In genomic region chr1:189708674-189709073, GRCh38 we compare ENCODE assay signal across 14 cellular contexts.
A peak's percentile ranks its signal among the peaks of the same experiment; 100 is the strongest.
DNase-seq lines count a peak whose midpoint lies in the region; ATAC-seq, FAIRE-seq and TF ChIP-seq lines count a peak whose summit lies in the region.
"Had no signal": no experiment of that assay in that cellular context is flagged by ENCODE, and none has a peak within 500 bp of the region (broad histone marks: within the 10 kb centered on the region; RNA-seq: fewer than 3 reads in every experiment).

No MANE protein-coding gene starts in this region.

- peaks cover 0 to 3% of the 10 kb centered on the region in 2 donors for H3K9me3 ChIP-seq in breast epithelium
- H3K9me3 ChIP-seq in NT2/D1 (ENCODE audit: insufficient read depth, low read length) = peaks cover 4% of the 10 kb centered on the region; the same call in 1 of the 2 replicates
- H3K9me3 ChIP-seq in endothelial cell of umbilical vein (replicated peaks; ENCODE audit: control insufficient read depth, insufficient read depth, low read length) = no peaks in the 10 kb centered on the region
- H3K9me3 ChIP-seq in upper lobe of right lung = no peaks in the 10 kb centered on the region
- H3K9me3 ChIP-seq: BLaER1, gastrocnemius medialis had no signal

- TF ChIP-seq POLR2A in breast epithelium (IDR thresholded peaks at IDR 0.05) (no peak), endothelial cell of umbilical vein (IDR thresholded peaks at IDR 0.05; ENCODE audit: low read depth, low read length) (no peak)

- CTCF ChIA-PET in MCF 10A (lab: Yijun Ruan, JAX) = interaction anchor here (0.6 to 2.0 kb wide), 9 partner anchors 14 to 728 kb away, joined by 3 to 11 read pairs (median 4); no protein-coding TSS in a partner anchor
- CTCF ChIA-PET in endothelial cell of umbilical vein (lab: Charles Lee) = interaction anchor here (0.7 to 1.4 kb wide), 6 partner anchors 23 to 728 kb away, joined by 3 to 12 read pairs (median 4); no protein-coding TSS in a partner anchor

- BruUV-seq in MCF 10A (replicated peaks; lab: Mats Ljungman, UMichigan) = no TSS peak
- BruUV-seq in endothelial cell of umbilical vein (replicated peaks; lab: Mats Ljungman, UMichigan) = no TSS peak

- H3K27me3 ChIP-seq in breast epithelium (no peaks in the 10 kb centered on the region), NT2/D1 (ENCODE audit: insufficient read depth, insufficient read length) (no peaks in the 10 kb centered on the region), endothelial cell of umbilical vein (ENCODE audit: control insufficient read depth in 2 of 2, insufficient read depth in 2 of 2, low read length in 2 of 2) (no peaks in the 10 kb centered on the region), upper lobe of right lung (no peaks in the 10 kb centered on the region)
- H3K27me3 ChIP-seq: BLaER1, gastrocnemius medialis had no signal

- H3K4me1 Mint-ChIP-seq in MCF 10A (ENCODE audit: insufficient read depth, unreplicated experiment) = no peaks in the 10 kb centered on the region
- H3K4me1 Mint-ChIP-seq: mesothelial cell of epicardium had no signal

- no peaks in the 10 kb centered on the region for H3K36me3 ChIP-seq in breast epithelium
- H3K36me3 ChIP-seq in NT2/D1 (ENCODE audit: insufficient read depth, insufficient read length, low read length) = no peaks in the 10 kb centered on the region
- H3K36me3 ChIP-seq in endothelial cell of umbilical vein (ENCODE audit: control insufficient read depth in 2 of 2, extremely low read depth in 1 of 2, insufficient read depth in 2 of 2, low read length in 2 of 2) = no peaks in the 10 kb centered on the region
- no peaks in the 10 kb centered on the region for H3K36me3 ChIP-seq in upper lobe of right lung
- H3K36me3 ChIP-seq: BLaER1, gastrocnemius medialis had no signal

- H3K9me3 Mint-ChIP-seq in MCF 10A (ENCODE audit: unreplicated experiment) = no peaks in the 10 kb centered on the region

- FAIRE-seq in endothelial cell of umbilical vein (lab: Jason Lieb, UNC) = no peak

- intact Hi-C loops in MCF 10A (cut with micrococcal nuclease) (loop anchor here (2.0 kb wide), 1 partner anchor 612 kb away; no protein-coding TSS in a partner anchor), breast epithelium (cut with DNase I; ENCODE audit: low total_unique reads) (no loop called here), endothelial cell of umbilical vein (cut with micrococcal nuclease) (no loop called here), upper lobe of right lung (cut with DNase I) (no loop called here)

- ATAC-seq in upper lobe of right lung (peak; percentile 21), HG02610 (IDR thresholded peaks at IDR 0.05; ENCODE audit: unreplicated experiment) (no peak)
- ATAC-seq: activated T-cell treated with anti-CD3 and anti-CD28 coated beads, Interleukin-2, amount 50 U/mL, for 72 hours; gastrocnemius medialis had no signal

- no peaks in the 10 kb centered on the region for H3K9me1 ChIP-seq in endothelial cell of umbilical vein (replicated peaks; ENCODE audit: control insufficient read depth, extremely low read depth, insufficient read depth, low read length)

- no peak overlapping the region for H3K4me2 ChIP-seq in endothelial cell of umbilical vein (ENCODE audit: insufficient read depth, low read length)
- H3K4me2 ChIP-seq: BLaER1 had no signal

- no peaks in the 10 kb centered on the region for H3K36me3 Mint-ChIP-seq in MCF 10A (ENCODE audit: insufficient read depth, unreplicated experiment)
- H3K36me3 Mint-ChIP-seq: mesothelial cell of epicardium had no signal

- no peak overlapping the region for H3K27ac Mint-ChIP-seq in MCF 10A (ENCODE audit: low read depth, unreplicated experiment)
- H3K27ac Mint-ChIP-seq: activated T-cell treated with anti-CD3 and anti-CD28 coated beads, Interleukin-2, amount 50 U/mL, for 72 hours; mesothelial cell of epicardium had no signal

- H3K9ac ChIP-seq in NT2/D1 (ENCODE audit: insufficient read length, low read depth) = no peak overlapping the region
- no peak overlapping the region for H3K9ac ChIP-seq in endothelial cell of umbilical vein (replicated peaks; ENCODE audit: extremely low read depth, insufficient read depth, low read length)
- H3K9ac ChIP-seq: BLaER1 had no signal

- H4K20me1 ChIP-seq in endothelial cell of umbilical vein (replicated peaks; ENCODE audit: control insufficient read depth, extremely low read depth, insufficient read depth, low read length) = no peaks in the 10 kb centered on the region
- H4K20me1 ChIP-seq: BLaER1 had no signal

- H3K27ac ChIP-seq in breast epithelium (no peak overlapping the region), endothelial cell of umbilical vein (ENCODE audit: insufficient read depth, low read depth, low read length) (no peak overlapping the region), upper lobe of right lung (no peak overlapping the region)
- H3K27ac ChIP-seq: BLaER1, gastrocnemius medialis had no signal

- no peak overlapping the region for H2AFZ ChIP-seq in endothelial cell of umbilical vein (ENCODE audit: low read depth, low read length)

- no peak overlapping the region for H3K4me3 Mint-ChIP-seq in MCF 10A (ENCODE audit: unreplicated experiment)
- H3K4me3 Mint-ChIP-seq: activated T-cell treated with anti-CD3 and anti-CD28 coated beads, Interleukin-2, amount 50 U/mL, for 72 hours; mesothelial cell of epicardium had no signal

- dilution Hi-C loops in endothelial cell of umbilical vein (cut with MboI; ENCODE audit: extremely low pct_ligation_motif_present, low sequenced_read_pairs) = no loop called here

- no peaks in the 10 kb centered on the region for H3K79me2 ChIP-seq in endothelial cell of umbilical vein (ENCODE audit: control insufficient read depth, insufficient read depth, low read length)

- H3K4me1 ChIP-seq in breast epithelium (no peaks in the 10 kb centered on the region), NT2/D1 (ENCODE audit: insufficient read depth, insufficient read length) (no peaks in the 10 kb centered on the region), endothelial cell of umbilical vein (ENCODE audit: control insufficient read depth, extremely low read depth, insufficient read depth, low read length) (no peaks in the 10 kb centered on the region), upper lobe of right lung (no peaks in the 10 kb centered on the region)
- H3K4me1 ChIP-seq: BLaER1, gastrocnemius medialis had no signal

- TF ChIP-seq CTCF in MCF 10A (IDR thresholded peaks at IDR 0.05; ENCODE audit: unreplicated experiment) (peak; percentile 16), breast epithelium (IDR thresholded peaks at IDR 0.05) (no peak), endothelial cell of umbilical vein (IDR thresholded peaks at IDR 0.05; ENCODE audit: extremely low read depth in 1 of 2, insufficient read depth in 1 of 2, low read depth in 1 of 2, low read length in 2 of 2) (no peak), upper lobe of right lung (IDR thresholded peaks at IDR 0.05) (no peak)

- DNase-seq in MCF 10A (ENCODE audit: unreplicated experiment) (peak; percentile 35), breast epithelium (ENCODE audit: low spot score in 2 of 2) (no peak), NT2/D1 (ENCODE audit: low read depth, low spot score) (peak; percentile 13), endothelial cell of umbilical vein (ENCODE audit: low read depth, low spot score) (peak; percentile 3), upper lobe of right lung (no peak), NCI-H2171 treated with DMSO at 0.1 percent for 48 hours (lab: John Stamatoyannopoulos, UW) (no peak)
- DNase-seq in activated CD4-positive, alpha-beta T cell treated with anti-CD3 and anti-CD28 coated beads for 1 hour = no peak
- DNase-seq: activated T-cell treated with anti-CD3 and anti-CD28 coated beads, Interleukin-2, amount 50 U/mL, for 72 hours; gastrocnemius medialis; NCI-H774; T-helper 9 cell had no signal

- POLR2A ChIA-PET in MCF 10A (lab: Yijun Ruan, JAX) = no interaction called here
- POLR2A ChIA-PET in endothelial cell of umbilical vein (lab: Charles Lee) = no interaction called here

- no peak overlapping the region for H3K4me3 ChIP-seq in breast epithelium
- H3K4me3 ChIP-seq in NT2/D1 (ENCODE audit: insufficient read length, low read depth) = no peak overlapping the region
- H3K4me3 ChIP-seq in endothelial cell of umbilical vein (replicated peaks in 1 of 3; ENCODE audit: insufficient read depth in 1 of 3, low read depth in 1 of 3, low read length in 3 of 3) = no peak overlapping the region
- no peak overlapping the region for H3K4me3 ChIP-seq in upper lobe of right lung
- H3K4me3 ChIP-seq: BLaER1, gastrocnemius medialis had no signal

- no peaks in the 10 kb centered on the region for H3K27me3 Mint-ChIP-seq in MCF 10A (ENCODE audit: insufficient read depth, unreplicated experiment)

TF ChIP-seq in endothelial cell of umbilical vein, 7 proteins besides CTCF, POLR2A, EP300 and RAD21:
- TF ChIP-seq, protein P1, sequence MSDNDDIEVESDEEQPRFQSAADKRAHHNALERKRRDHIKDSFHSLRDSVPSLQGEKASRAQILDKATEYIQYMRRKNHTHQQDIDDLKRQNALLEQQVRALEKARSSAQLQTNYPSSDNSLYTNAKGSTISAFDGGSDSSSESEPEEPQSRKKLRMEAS (IDR thresholded peaks at IDR 0.05; ENCODE audit: insufficient read depth, insufficient read length) = no peak
- TF ChIP-seq MYC (IDR thresholded peaks at IDR 0.05; ENCODE audit: low read depth, low read length) (no peak), EZH2 (IDR thresholded peaks at IDR 0.05; ENCODE audit: borderline replicate concordance, low read depth, low read length, severe bottlenecking) (no peak), POLR2AphosphoS5 (IDR thresholded peaks at IDR 0.05; ENCODE audit: insufficient read depth, low read depth, low read length) (no peak), FOS (IDR thresholded peaks at IDR 0.05; ENCODE audit: borderline replicate concordance, insufficient read depth, low read length) (no peak), JUN (IDR thresholded peaks at IDR 0.05; ENCODE audit: borderline replicate concordance, insufficient read depth, insufficient read length, low read depth) (no peak), GATA2 (IDR thresholded peaks at IDR 0.05; ENCODE audit: insufficient read depth, insufficient read length, low read depth, low read length) (no peak)
TF ChIP-seq in endothelial cell of umbilical vein: peak in this region for 0.

Comparison
In these comparisons a context has a peak if more than half of its experiments do, and no peak if none do; other contexts are left out.
1. DNase-seq: peak in MCF 10A (single experiment), NT2/D1 (single experiment) and endothelial cell of umbilical vein (single experiment); none in breast epithelium (0 of 2), upper lobe of right lung (single experiment), NCI-H2171 treated with DMSO at 0.1 percent for 48 hours (single experiment) and activated CD4-positive, alpha-beta T cell treated with anti-CD3 and anti-CD28 coated beads for 1 hour (single experiment).